In the genomic region with DNA sequence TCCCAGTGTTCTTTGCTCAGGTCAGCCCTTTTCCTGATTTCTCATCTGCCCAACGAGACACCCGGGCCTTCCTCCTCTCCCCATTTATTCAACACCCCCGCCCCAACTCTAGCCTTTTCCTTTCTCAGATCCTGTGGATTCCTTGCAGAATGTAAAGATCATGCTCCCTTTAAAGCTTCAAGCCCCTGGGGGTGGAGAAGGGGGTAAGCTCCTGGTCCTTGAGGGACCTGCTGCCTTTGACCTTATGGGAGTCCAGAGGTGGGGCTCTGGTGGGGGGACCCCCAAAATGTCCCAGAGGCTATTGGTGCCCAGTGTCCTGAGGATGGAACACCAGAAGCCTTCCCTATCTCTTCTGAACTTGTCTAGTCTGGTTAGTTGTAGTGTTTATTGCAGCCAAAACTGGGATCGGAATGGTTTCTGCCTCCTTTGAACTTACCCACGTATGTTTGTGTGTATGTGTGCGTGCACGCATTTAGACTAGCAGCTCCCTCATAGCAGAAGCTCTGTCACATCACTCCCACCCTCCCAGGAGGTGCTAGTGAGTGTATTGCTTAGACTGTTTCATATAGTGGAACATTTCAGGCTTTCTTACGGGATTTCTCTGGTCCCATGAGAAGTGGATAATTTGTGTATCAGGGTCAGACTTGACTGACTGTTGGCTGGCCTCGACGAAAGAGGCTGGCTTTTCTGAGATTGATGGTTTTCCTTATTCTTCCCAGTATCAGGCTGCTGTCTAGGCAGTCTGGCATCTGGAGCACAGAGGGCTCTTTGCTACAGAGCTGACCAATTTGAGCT, we compare ENCODE assay signal across 1 cellular context.
TF ChIP-seq lines count a peak whose summit lies in the region.

No MANE protein-coding gene starts in this region.

TF ChIP-seq in H1, 55 proteins besides CTCF, POLR2A, EP300 and RAD21 (continued from another document):
- TF ChIP-seq TBP (IDR thresholded peaks at IDR 0.05; ENCODE audit: low read depth, low read length) = no peak
- no peak for TF ChIP-seq GABPA (IDR thresholded peaks at IDR 0.05; ENCODE audit: borderline replicate concordance, insufficient read depth, low read length)
- TF ChIP-seq BCL11A (IDR thresholded peaks at IDR 0.05; ENCODE audit: low read depth in 2 of 2, low read length in 2 of 2) = no peak
- no peak for TF ChIP-seq TEAD4 (IDR thresholded peaks at IDR 0.05; ENCODE audit: low read depth, low read length)
- no peak for TF ChIP-seq CBX8 (IDR thresholded peaks at IDR 0.05; ENCODE audit: borderline replicate concordance, low read depth, low read length)
- TF ChIP-seq CTBP2 (IDR thresholded peaks at IDR 0.05; ENCODE audit: borderline replicate concordance, insufficient read depth, insufficient read length, low read length) = no peak
- TF ChIP-seq EZH2 (IDR thresholded peaks at IDR 0.05; ENCODE audit: low read depth, low read length, severe bottlenecking) = no peak
- no peak for TF ChIP-seq ASH2L (IDR thresholded peaks at IDR 0.05; ENCODE audit: low read length)
- TF ChIP-seq CREB1 (IDR thresholded peaks at IDR 0.05) = no peak
